ENCODE assay signal across 11 cellular contexts in genomic region chr7:17126413-17127374, GRCh38.
DNase-seq lines count a peak whose midpoint lies in the region; ATAC-seq and TF ChIP-seq lines count a peak whose summit lies in the region.
"Had no signal": no experiment of that assay in that cellular context is flagged by ENCODE, and none has a peak within 500 bp of the region (broad histone marks: within the 10 kb centered on the region; RNA-seq: fewer than 3 reads in every experiment).

No MANE protein-coding gene starts in this region.

- intact Hi-C loops in mucosa of descending colon (cut with DNase I, micrococcal nuclease), result no loop called here

- H3K9me3 ChIP-seq in mucosa of descending colon, result no peaks in the 10 kb centered on the region
- H3K9me3 ChIP-seq: BLaER1, gastroesophageal sphincter had no signal

- DNase-seq in GM10266 (ENCODE audit: extremely low spot score) (peak; percentile 35), mucosa of descending colon (no peak), GM19240 (ENCODE audit: insufficient read length, low spot score) (no peak), EL (no peak)
- no peak for DNase-seq in activated CD8-positive, alpha-beta memory T cell treated with anti-CD3 and anti-CD28 coated beads, Interleukin-2, amount 50 U/mL, for 4 hours

- H3K4me1 ChIP-seq in mucosa of descending colon (ENCODE audit: low read depth), result no peaks in the 10 kb centered on the region
- H3K4me1 ChIP-seq: BLaER1 had no signal

- TF ChIP-seq CTCF in GM10266 (IDR thresholded peaks at IDR 0.05; ENCODE audit: control insufficient read depth, insufficient read depth, low read depth, missing control alignments), result no peak
- TF ChIP-seq CTCF in mucosa of descending colon (IDR thresholded peaks at IDR 0.05), result no peak

- H3K36me3 ChIP-seq in mucosa of descending colon (ENCODE audit: low read depth), result no peaks in the 10 kb centered on the region
- H3K36me3 ChIP-seq: BLaER1, gastroesophageal sphincter had no signal

- peak; percentile 78 for ATAC-seq in GM18909 (IDR thresholded peaks at IDR 0.05; ENCODE audit: poor library complexity, unreplicated experiment)
- ATAC-seq in HG02588 (IDR thresholded peaks at IDR 0.05; ENCODE audit: unreplicated experiment), result peak; percentile 89
- peak; percentile 91 for ATAC-seq in HG03442 (IDR thresholded peaks at IDR 0.05; ENCODE audit: unreplicated experiment)
- ATAC-seq in mucosa of descending colon, result no peak
- ATAC-seq: gastroesophageal sphincter, sciatic nerve had no signal

- no peak overlapping the region for H3K4me3 ChIP-seq in mucosa of descending colon
- H3K4me3 ChIP-seq: BLaER1, gastroesophageal sphincter had no signal
